In the genomic region with DNA sequence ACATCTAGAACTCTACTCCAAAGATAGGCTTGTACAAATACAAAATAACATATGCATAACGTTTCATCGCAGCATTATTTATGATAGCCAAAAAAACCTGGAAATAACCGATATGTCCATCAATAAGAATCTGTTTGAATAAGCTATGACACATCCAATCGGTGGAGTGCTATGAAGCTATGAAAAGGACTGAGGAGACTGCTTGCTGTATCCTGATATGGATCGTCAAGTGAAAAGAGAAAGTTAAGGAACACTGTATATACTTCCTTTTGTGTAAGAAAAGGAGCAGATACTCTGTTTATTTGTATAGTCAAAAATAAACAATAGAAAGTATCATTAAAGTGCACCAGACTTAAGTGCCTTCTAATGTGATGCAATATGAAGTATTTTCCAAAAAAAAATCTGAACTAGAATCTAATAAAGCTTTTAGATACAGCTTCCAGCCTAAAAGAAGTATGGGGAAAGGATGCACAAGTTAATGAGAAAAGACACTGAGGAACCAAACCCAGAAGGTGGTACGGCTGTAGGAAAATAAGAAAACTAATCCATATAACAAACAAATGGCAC, we compare ENCODE assay signal across 8 cellular contexts. TPM values are rescaled to one million over a fixed set of nuclear protein-coding genes. Genes with fewer than 3 reads are reported as not detected.
A peak's percentile ranks its signal among the peaks of the same experiment; 100 is the strongest.
DNase-seq lines count a peak whose midpoint lies in the region; ATAC-seq, FAIRE-seq and TF ChIP-seq lines count a peak whose summit lies in the region.

No MANE protein-coding gene starts in this region.

- peaks cover 6% of the 10 kb centered on the region for H3K79me2 ChIP-seq in SU-DHL-6 (ENCODE audit: insufficient read depth, low read length)

- in situ Hi-C loops in GM13977 (cut with MboI; ENCODE audit: low pct_unique_long_range_greater_than_20kb, low sequenced_read_pairs, unreplicated experiment), result no loop called here

- no peak overlapping the region for H3K4me3 ChIP-seq in SU-DHL-6 (ENCODE audit: insufficient read depth, low read length, poor library complexity, severe bottlenecking)
- peak overlapping the region; percentile 77 for H3K4me3 ChIP-seq in fibroblast of the aortic adventitia (ENCODE audit: low read depth, low read length)
- peak overlapping the region; percentile 56 to 81 (median 66) for H3K4me3 ChIP-seq in sigmoid colon

- DNase-seq in GM03348 (ENCODE audit: low spot score), result peak; percentile 16
- DNase-seq in fibroblast of the aortic adventitia (ENCODE audit: low read depth), result no peak
- DNase-seq in sigmoid colon, result no peak
- DNase-seq in H54 (ENCODE audit: insufficient read length, low spot score), result no peak
- no peak for DNase-seq in amygdala (lab: John Stamatoyannopoulos, UW)
- DNase-seq in GM13977 (ENCODE audit: low spot score), result no peak

- no peaks in the 10 kb centered on the region for H3K27me3 ChIP-seq in SU-DHL-6 (ENCODE audit: low read length)
- no peaks in the 10 kb centered on the region for H3K27me3 ChIP-seq in sigmoid colon

- H3K9ac ChIP-seq in SU-DHL-6 (ENCODE audit: low read length), result 0 out of 2 replicates have a peak overlapping the region, but pooled peaks have one; percentile 65

- H3K36me3 ChIP-seq in SU-DHL-6 (ENCODE audit: low read length), result no peaks in the 10 kb centered on the region
- H3K36me3 ChIP-seq in sigmoid colon, result no peaks in the 10 kb centered on the region

- TF ChIP-seq EP300 in sigmoid colon (IDR thresholded peaks at IDR 0.05), result no peak

- ATAC-seq in GM21786 (IDR thresholded peaks at IDR 0.05; ENCODE audit: unreplicated experiment), result no peak

- intact Hi-C loops in sigmoid colon (cut with DNase I), result loop anchor here (2.0 kb wide), 2 partner anchors 57 to 75 kb away; a partner anchor contains a TSS

- no peak for FAIRE-seq in H54 (lab: Jason Lieb, UNC)

- no peak overlapping the region for H3K27ac ChIP-seq in SU-DHL-6 (ENCODE audit: low read depth, low read length)
- peak overlapping the region; percentile 91 to 99 (median 96) for H3K27ac ChIP-seq in sigmoid colon

- no peaks in the 10 kb centered on the region for H4K20me1 ChIP-seq in SU-DHL-6 (ENCODE audit: low read depth, low read length)

- H3K4me1 ChIP-seq in sigmoid colon, result peaks cover 0 to 25% (median 18%) of the 10 kb centered on the region in 4 donors

- H3K9me3 ChIP-seq in SU-DHL-6 (ENCODE audit: insufficient read depth, low read length), result no peaks in the 10 kb centered on the region
- H3K9me3 ChIP-seq in sigmoid colon, result no peaks in the 10 kb centered on the region

- TF ChIP-seq POLR2A in sigmoid colon (IDR thresholded peaks at IDR 0.05) (no peak), H54 (IDR thresholded peaks at IDR 0.05; ENCODE audit: low read depth, low read length) (no peak)

- no peak for TF ChIP-seq CTCF in SU-DHL-6 (IDR thresholded peaks at IDR 0.05; ENCODE audit: insufficient read depth, low read length, poor library complexity, severe bottlenecking)
- no peak for TF ChIP-seq CTCF in fibroblast of the aortic adventitia (IDR thresholded peaks at IDR 0.05; ENCODE audit: insufficient read depth, low read length)
- TF ChIP-seq CTCF in sigmoid colon (IDR thresholded peaks at IDR 0.05), result no peak
- no peak for TF ChIP-seq CTCF in GM13977 (IDR thresholded peaks at IDR 0.05; ENCODE audit: extremely low read depth, insufficient read depth, missing control alignments)

- H2AFZ ChIP-seq in SU-DHL-6 (ENCODE audit: low read depth, low read length, severe bottlenecking), result peak overlapping the region; percentile 93

- H3K9me2 ChIP-seq in SU-DHL-6 (replicated peaks; ENCODE audit: insufficient read depth, low read length), result no peaks in the 10 kb centered on the region

- H3K4me2 ChIP-seq in SU-DHL-6 (ENCODE audit: low read depth, low read length, poor library complexity, severe bottlenecking), result peak overlapping the region; percentile 72

- peaks cover 28% of the 10 kb centered on the region for H3F3A ChIP-seq in SU-DHL-6 (ENCODE audit: insufficient read depth)

- 48 to 64% methylated on average over 6 of the region's 6 CpGs for WGBS in sigmoid colon, 2 donors

RNA-seq across cellular contexts. Expression of a gene that starts 0.6 kb away (rescaled TPM):
- total RNA-seq in fibroblast of the aortic adventitia (ENCODE audit: low replicate concordance), result 4.9 and 12.8 TPM in 2 replicates
- total RNA-seq in sigmoid colon, result 10 to 100 TPM; 11.4 to 19.1 (median 13.6) TPM
- 1 to 10 TPM in 2 of 3 donors, under 1 TPM in 1; 0.46 to 1.2 (median 1.1) TPM for polyA plus RNA-seq in sigmoid colon

RNA-seq across cellular contexts. Expression of a gene that starts 4.3 kb away (rescaled TPM):
- 1.1 and 36.2 TPM in 2 replicates for total RNA-seq in fibroblast of the aortic adventitia (ENCODE audit: low replicate concordance)
- total RNA-seq in sigmoid colon, result 1 to 10 TPM in 3 of 4 donors, not detected in 1; 1.4 to 3.8 (median 2.0) TPM
- 1 to 10 TPM; 2.4 to 6.9 (median 5.5) TPM for polyA plus RNA-seq in sigmoid colon

RNA-seq across cellular contexts. Expression of a gene that starts 57.2 kb away (rescaled TPM):
- total RNA-seq in fibroblast of the aortic adventitia (ENCODE audit: low replicate concordance), result 10.5 and 24.9 TPM in 2 replicates
- total RNA-seq in sigmoid colon, result 10 to 100 TPM in 2 of 4 donors, 1 to 10 TPM in 2; 3.3 to 12.7 (median 10.6) TPM
- 10 to 100 TPM in 1 of 3 donors, 1 to 10 TPM in 2; 6.3 to 10.9 (median 9.6) TPM for polyA plus RNA-seq in sigmoid colon
